In genomic region chr2:120261387-120262006, GRCh38 we compare ENCODE assay signal across 8 cellular contexts. TPM values are rescaled to one million over a fixed set of nuclear protein-coding genes. Genes with fewer than 3 reads are reported as not detected.
DNase-seq lines count a peak whose midpoint lies in the region; ATAC-seq and TF ChIP-seq lines count a peak whose summit lies in the region.

No MANE protein-coding gene starts in this region.

- no peaks in the 10 kb centered on the region for H3K9me3 ChIP-seq in parathyroid adenoma (ENCODE audit: control insufficient read depth, low read length)
- H3K9me3 ChIP-seq in osteoblast (ENCODE audit: low read depth, low read length): no peaks in the 10 kb centered on the region

- H3K27me3 ChIP-seq in parathyroid adenoma (ENCODE audit: control insufficient read depth, insufficient read depth, low read length): no peaks in the 10 kb centered on the region
- no peaks in the 10 kb centered on the region for H3K27me3 ChIP-seq in osteoblast (ENCODE audit: insufficient read depth, low read length)

- H4K20me1 ChIP-seq in osteoblast (ENCODE audit: insufficient read depth, low read length): peaks cover 60% of the 10 kb centered on the region

- TF ChIP-seq CTCF in parathyroid adenoma (IDR thresholded peaks at IDR 0.05): no peak
- no peak for TF ChIP-seq CTCF in osteoblast (IDR thresholded peaks at IDR 0.05; ENCODE audit: extremely low read depth, low read depth, low read length)

- no peaks in the 10 kb centered on the region for H3K36me3 ChIP-seq in parathyroid adenoma (ENCODE audit: control insufficient read depth, insufficient read depth, low read length)
- H3K36me3 ChIP-seq in osteoblast (ENCODE audit: insufficient read depth, low read length): no peaks in the 10 kb centered on the region

- H3K4me1 ChIP-seq in parathyroid adenoma (peaks cover 58% of the 10 kb centered on the region), osteoblast (ENCODE audit: insufficient read depth, low read length) (peaks cover 7% of the 10 kb centered on the region)

- H3K27ac ChIP-seq in parathyroid adenoma: peak overlapping the region; percentile 90
- H3K27ac ChIP-seq in osteoblast (ENCODE audit: low read depth, low read length): no peak overlapping the region

- H3K4me2 ChIP-seq in parathyroid adenoma (ENCODE audit: low read length) (no peak overlapping the region), osteoblast (ENCODE audit: insufficient read depth, low read length) (no peak overlapping the region)

- DNase-seq in osteoblast (ENCODE audit: insufficient read length, low spot score, missing footprints) (no peak), dedifferentiated amniotic fluid mesenchymal stem cell (ENCODE audit: extremely low spot score) (no peak), NCI-H748 (lab: John Stamatoyannopoulos, UW; ENCODE audit: unreplicated experiment) (no peak), NCI-H774 (lab: John Stamatoyannopoulos, UW) (no peak)

- H3K79me2 ChIP-seq in parathyroid adenoma: peaks cover 90% of the 10 kb centered on the region
- H3K79me2 ChIP-seq in osteoblast (ENCODE audit: insufficient read depth, low read length): peaks cover 84% of the 10 kb centered on the region

- H2AFZ ChIP-seq in parathyroid adenoma: no peak overlapping the region
- H2AFZ ChIP-seq in osteoblast (ENCODE audit: low read length): no peak overlapping the region

- H3K4me3 ChIP-seq in parathyroid adenoma (ENCODE audit: low read depth, low read length) (no peak overlapping the region), osteoblast (ENCODE audit: insufficient read depth, low read length) (no peak overlapping the region)

- no peak overlapping the region for H3K9ac ChIP-seq in parathyroid adenoma

- ATAC-seq in GM18867 (IDR thresholded peaks at IDR 0.05; ENCODE audit: unreplicated experiment) (peak; percentile 77), GM21576 (IDR thresholded peaks at IDR 0.05; ENCODE audit: unreplicated experiment) (peak; percentile 82), HG03558 (IDR thresholded peaks at IDR 0.05; ENCODE audit: extremely low read depth, unreplicated experiment) (peak; percentile 88)

RNA-seq across cellular contexts. Expression of gene RALB, which starts 8.8 kb away (rescaled TPM):
- total RNA-seq in osteoblast: 48.5 and 48.6 TPM in 2 replicates

RNA-seq across cellular contexts. Expression of gene TMEM185B, which starts 38.3 kb away (rescaled TPM):
- 42.1 and 46.7 TPM in 2 replicates for total RNA-seq in osteoblast
